8 cellular contexts compared by ENCODE assay signal in genomic region chr2:112627060-112628040, GRCh38. TPM values are rescaled to one million over a fixed set of nuclear protein-coding genes. Genes with fewer than 3 reads are reported as not detected.
DNase-seq lines count a peak whose midpoint lies in the region; ATAC-seq and TF ChIP-seq lines count a peak whose summit lies in the region.

No MANE protein-coding gene starts in this region.

- no peak for ATAC-seq in HG03521 (IDR thresholded peaks at IDR 0.05; ENCODE audit: unreplicated experiment)

- H2BK15ac ChIP-seq in neuronal stem cell (ENCODE audit: low read length): no peak overlapping the region

- no peak overlapping the region for H3K4me3 ChIP-seq in epithelial cell of esophagus (ENCODE audit: low read length)
- H3K4me3 ChIP-seq in neuronal stem cell (ENCODE audit: low read length in 2 of 2): no peak overlapping the region

- no peak overlapping the region for H2BK5ac ChIP-seq in neuronal stem cell (ENCODE audit: low read length)

- H3K9me3 ChIP-seq in neuronal stem cell (replicated peaks in 1 of 2; ENCODE audit: control insufficient read depth in 2 of 2, insufficient read depth in 1 of 2, low read depth in 1 of 2, low read length in 2 of 2): no peaks in the 10 kb centered on the region

- no peak overlapping the region for H3K18ac ChIP-seq in neuronal stem cell (ENCODE audit: low read length)

- no peaks in the 10 kb centered on the region for H3K27me3 ChIP-seq in neuronal stem cell (ENCODE audit: control insufficient read depth in 3 of 3, insufficient read depth in 3 of 3, low read depth in 1 of 3, low read length in 3 of 3)

- DNase-seq in HCEC 1CT (peak; percentile 97), SKM-1 (lab: John Stamatoyannopoulos, UW; ENCODE audit: unreplicated experiment) (peak; percentile 77), epithelial cell of esophagus (ENCODE audit: low read depth) (peak; percentile 97), neuronal stem cell (ENCODE audit: low spot score) (no peak), SK-N-DZ (ENCODE audit: low spot score) (no peak)
- no peak for DNase-seq in stimulated activated CD4-positive, alpha-beta T cell treated with anti-CD3 and anti-CD28 coated beads, Interleukin-4, amount 100 ng/mL, for 1 hour
- DNase-seq in stimulated activated naive CD4-positive, alpha-beta T cell (lab: John Stamatoyannopoulos, UW): no peak

- peaks cover 16% of the 10 kb centered on the region in 2 donors for H3K4me1 ChIP-seq in neuronal stem cell (ENCODE audit: control insufficient read depth in 2 of 2, insufficient read depth in 1 of 2, low read depth in 1 of 2, low read length in 2 of 2)

- no peak overlapping the region for H3K4ac ChIP-seq in neuronal stem cell (ENCODE audit: low read length)

- WGBS in neuronal stem cell (ENCODE audit: extremely low coverage in 2 of 2, insufficient read length in 2 of 2, insufficient replicate concordance in 1 of 2), 2 donors: no CpG with 5 or more reads among the region's 10 CpGs

- no peak for TF ChIP-seq CTCF in epithelial cell of esophagus (IDR thresholded peaks at IDR 0.05; ENCODE audit: insufficient read depth, low read depth, low read length, missing control alignments)

- no peaks in the 10 kb centered on the region for H3K79me1 ChIP-seq in neuronal stem cell (ENCODE audit: low read depth, low read length)

- H2BK12ac ChIP-seq in neuronal stem cell (ENCODE audit: low read length): no peak overlapping the region

- no peak overlapping the region for H4K8ac ChIP-seq in neuronal stem cell (ENCODE audit: low read depth, low read length)

- no peak overlapping the region for H3K9ac ChIP-seq in neuronal stem cell (ENCODE audit: low read depth, low read length, poor library complexity)

- H3K36me3 ChIP-seq in neuronal stem cell (replicated peaks in 1 of 2; ENCODE audit: control insufficient read depth in 2 of 2, insufficient read depth in 2 of 2, low read length in 2 of 2): no peaks in the 10 kb centered on the region

- peak overlapping the region; percentile 66 for H2AK5ac ChIP-seq in neuronal stem cell (ENCODE audit: low read depth, low read length)

- H2AFZ ChIP-seq in neuronal stem cell (ENCODE audit: low read length): peak overlapping the region; percentile 74

- no peak overlapping the region for H3K23ac ChIP-seq in neuronal stem cell (ENCODE audit: low read depth, low read length, poor library complexity)

- H3K27ac ChIP-seq in neuronal stem cell (replicated peaks; ENCODE audit: low read length): no peak overlapping the region

- no peak overlapping the region for H2BK120ac ChIP-seq in neuronal stem cell (ENCODE audit: low read depth, low read length)

- no peak overlapping the region for H3K4me2 ChIP-seq in neuronal stem cell (ENCODE audit: insufficient read depth, low read length, poor library complexity, severe bottlenecking)

- no peak overlapping the region for H4K91ac ChIP-seq in neuronal stem cell (ENCODE audit: low read depth, low read length, poor library complexity)

- H3K14ac ChIP-seq in neuronal stem cell (ENCODE audit: low read length): peak overlapping the region; percentile 86

RNA-seq across cellular contexts. Expression of gene SLC20A1, which starts 18.4 kb away (rescaled TPM):
- polyA plus RNA-seq in neuronal stem cell (2013, experiment 1 of 2): 37.4 TPM
- polyA plus RNA-seq in neuronal stem cell (2013, experiment 2 of 2): 38.3 TPM
- polyA plus RNA-seq in SK-N-DZ (2014; cell fraction: cytosol; rRNA removed): 41.2 and 41.8 TPM in 2 replicates
- 80.9 and 121 TPM in 2 replicates for polyA plus RNA-seq in SK-N-DZ (2014; cell fraction: nucleus; rRNA removed)

RNA-seq across cellular contexts. Expression of gene CHCHD5, which starts 42.9 kb away (rescaled TPM):
- polyA plus RNA-seq in neuronal stem cell (2013, experiment 1 of 2): 29.2 TPM
- polyA plus RNA-seq in neuronal stem cell (2013, experiment 2 of 2): 27.9 TPM
- polyA plus RNA-seq in SK-N-DZ (2014; cell fraction: cytosol; rRNA removed): 30.7 and 35.9 TPM in 2 replicates
- polyA plus RNA-seq in SK-N-DZ (2014; cell fraction: nucleus; rRNA removed): 22.6 and 24.1 TPM in 2 replicates

Comparison
In these comparisons a context has a peak if more than half of its experiments do, and no peak if none do; other contexts are left out.
1. DNase-seq: peak in HCEC 1CT (single experiment), SKM-1 (single experiment) and epithelial cell of esophagus (single experiment); none in neuronal stem cell (single experiment), stimulated activated CD4-positive, alpha-beta T cell treated with anti-CD3 and anti-CD28 coated beads, Interleukin-4, amount 100 ng/mL, for 1 hour (single experiment), SK-N-DZ (single experiment) and stimulated activated naive CD4-positive, alpha-beta T cell (0 of 6).